ENCODE assay signal across 24 cellular contexts in genomic region chr9:36677611-36678010, GRCh38.
DNase-seq lines count a peak whose midpoint lies in the region; ATAC-seq and TF ChIP-seq lines count a peak whose summit lies in the region.
"Had no signal": no experiment of that assay in that cellular context is flagged by ENCODE, and none has a peak within 500 bp of the region (broad histone marks: within the 10 kb centered on the region; RNA-seq: fewer than 3 reads in every experiment).

No MANE protein-coding gene starts in this region.

- no peak overlapping the region for H4K91ac ChIP-seq in neuronal stem cell (ENCODE audit: low read depth, low read length, poor library complexity)

- no peak overlapping the region for H4K8ac ChIP-seq in neuronal stem cell (ENCODE audit: low read depth, low read length)

- H2AFZ ChIP-seq in neuronal stem cell (ENCODE audit: low read length): no peak overlapping the region
- H2AFZ ChIP-seq: GM23248 had no signal

- H3K9me3 Mint-ChIP-seq in activated T-cell treated with anti-CD3 and anti-CD28 coated beads, Interleukin-2, amount 50 U/mL, for 72 hours: no peaks in the 10 kb centered on the region
- H3K9me3 Mint-ChIP-seq: HFFc6 had no signal

- H3K23ac ChIP-seq in neuronal stem cell (ENCODE audit: low read depth, low read length, poor library complexity): no peak overlapping the region

- no peak overlapping the region for H3K4me3 Mint-ChIP-seq in activated T-cell treated with anti-CD3 and anti-CD28 coated beads, Interleukin-2, amount 50 U/mL, for 72 hours
- H3K4me3 Mint-ChIP-seq: H9; HFFc6; T-helper 1 cell treated with Interleukin-12 subunit alpha and Interleukin-12 subunit beta and Interleukin-4 antibody, amounts not matched to agents 30 μg/mL and 1 μg/mL, for 36 hours had no signal

- no peak for TF ChIP-seq CTCF in VCaP (conservative IDR thresholded peaks at IDR 0.05)

- WGBS in neuronal stem cell (ENCODE audit: extremely low coverage in 2 of 2, insufficient read length in 2 of 2, insufficient replicate concordance in 1 of 2), 2 donors: no CpG with 5 or more reads among the region's 2 CpGs

- peaks cover 1 to 17% of the 10 kb centered on the region in 2 donors for H3K9me3 ChIP-seq in neuronal stem cell (replicated peaks in 1 of 2; ENCODE audit: control insufficient read depth in 2 of 2, insufficient read depth in 1 of 2, low read depth in 1 of 2, low read length in 2 of 2)
- H3K9me3 ChIP-seq: BE2C, Peyer's patch had no signal

- no peak overlapping the region for H3K4ac ChIP-seq in neuronal stem cell (ENCODE audit: low read length)

- DNase-seq in activated T-cell treated with anti-CD3 and anti-CD28 coated beads, Interleukin-2, amount 50 U/mL, for 72 hours: no peak
- DNase-seq in activated T-cell treated with anti-CD3 and anti-CD28 coated beads for 4 hours (no peak), NCI-H526 (lab: John Stamatoyannopoulos, UW) (peak; percentile 22 to 55), hepatic stellate cell (ENCODE audit: low spot score) (no peak), neuronal stem cell (ENCODE audit: low spot score) (no peak), NCI-H510A (lab: John Stamatoyannopoulos, UW) (no peak)
- DNase-seq: BE2C, COR-L47, DMS79, GM23248, H9, HFFc6, Karpas-422, MM.1S, NCI-H1048, NCI-H1417 treated with DMSO at 0.1 percent for 48 hours, NCI-H1930, NCI-H345, NCI-H748 treated with DMSO at 0.1 percent for 48 hours, Peyer's patch had no signal

- H3K4me3 ChIP-seq in neuronal stem cell (ENCODE audit: low read length in 2 of 2): no peak overlapping the region
- H3K4me3 ChIP-seq: A549, GM23248, Peyer's patch had no signal

- ATAC-seq in activated T-cell treated with anti-CD3 and anti-CD28 coated beads, Interleukin-2, amount 50 U/mL, for 72 hours (replicated peaks in 1 of 2): no peak
- no peak for ATAC-seq in GM18907 (IDR thresholded peaks at IDR 0.05; ENCODE audit: unreplicated experiment)
- ATAC-seq: A549 had no signal

- no peak overlapping the region for H3K9ac ChIP-seq in neuronal stem cell (ENCODE audit: low read depth, low read length, poor library complexity)
- H3K9ac ChIP-seq: GM23248 had no signal

- H3K27ac ChIP-seq in VCaP: peak overlapping the region; percentile 0; the same call in 1 of the 2 replicates
- H3K27ac ChIP-seq in neuronal stem cell (replicated peaks; ENCODE audit: low read length): no peak overlapping the region
- H3K27ac ChIP-seq: A549, GM23248, Peyer's patch had no signal

- no peak overlapping the region for H2BK120ac ChIP-seq in neuronal stem cell (ENCODE audit: low read depth, low read length)

- H3K36me3 Mint-ChIP-seq in activated T-cell treated with anti-CD3 and anti-CD28 coated beads, Interleukin-2, amount 50 U/mL, for 72 hours (ENCODE audit: insufficient read depth in 2 of 2): peaks cover 12 to 44% of the 10 kb centered on the region in 2 donors

- no peaks in the 10 kb centered on the region for H3K27me3 ChIP-seq in neuronal stem cell (ENCODE audit: control insufficient read depth in 3 of 3, insufficient read depth in 3 of 3, low read depth in 1 of 3, low read length in 3 of 3)
- H3K27me3 ChIP-seq: BE2C, Peyer's patch had no signal

- no peaks in the 10 kb centered on the region for H3K4me1 ChIP-seq in neuronal stem cell (ENCODE audit: control insufficient read depth in 2 of 2, insufficient read depth in 1 of 2, low read depth in 1 of 2, low read length in 2 of 2)
- H3K4me1 ChIP-seq: A549, BE2C, Peyer's patch had no signal

- no peaks in the 10 kb centered on the region for H3K27me3 Mint-ChIP-seq in activated T-cell treated with anti-CD3 and anti-CD28 coated beads, Interleukin-2, amount 50 U/mL, for 72 hours (ENCODE audit: low read depth)

- no peak overlapping the region for H3K4me2 ChIP-seq in neuronal stem cell (ENCODE audit: insufficient read depth, low read length, poor library complexity, severe bottlenecking)
- H3K4me2 ChIP-seq: A549 had no signal

- no peak overlapping the region for H2AK5ac ChIP-seq in neuronal stem cell (ENCODE audit: low read depth, low read length)

- H3K79me1 ChIP-seq in neuronal stem cell (ENCODE audit: low read depth, low read length): peaks cover 2% of the 10 kb centered on the region

- H3K27ac Mint-ChIP-seq in activated T-cell treated with anti-CD3 and anti-CD28 coated beads, Interleukin-2, amount 50 U/mL, for 72 hours: peak overlapping the region; percentile 60
- H3K27ac Mint-ChIP-seq: H9; HFFc6; T-helper 1 cell treated with Interleukin-12 subunit alpha and Interleukin-12 subunit beta and Interleukin-4 antibody, amounts not matched to agents 30 μg/mL and 1 μg/mL, for 36 hours had no signal

- peaks cover 8 to 79% of the 10 kb centered on the region in 2 donors for H3K36me3 ChIP-seq in neuronal stem cell (replicated peaks in 1 of 2; ENCODE audit: control insufficient read depth in 2 of 2, insufficient read depth in 2 of 2, low read length in 2 of 2)
- H3K36me3 ChIP-seq: Peyer's patch had no signal

- H2BK15ac ChIP-seq in neuronal stem cell (ENCODE audit: low read length): no peak overlapping the region

- no peak overlapping the region for H3K18ac ChIP-seq in neuronal stem cell (ENCODE audit: low read length)

- H3K4me1 Mint-ChIP-seq in activated T-cell treated with anti-CD3 and anti-CD28 coated beads, Interleukin-2, amount 50 U/mL, for 72 hours (ENCODE audit: low read depth): peaks cover 20% of the 10 kb centered on the region
- H3K4me1 Mint-ChIP-seq: H9 had no signal

- no peak overlapping the region for H2BK12ac ChIP-seq in neuronal stem cell (ENCODE audit: low read length)

- H3K14ac ChIP-seq in neuronal stem cell (ENCODE audit: low read length): no peak overlapping the region

- no peak overlapping the region for H2BK5ac ChIP-seq in neuronal stem cell (ENCODE audit: low read length)

Comparison
In these comparisons a context has a peak if more than half of its experiments do, and no peak if none do; other contexts are left out.
1. DNase-seq: peak in NCI-H526 (2 of 2); none in activated T-cell treated with anti-CD3 and anti-CD28 coated beads, Interleukin-2, amount 50 U/mL, for 72 hours (0 of 2), activated T-cell treated with anti-CD3 and anti-CD28 coated beads for 4 hours (single experiment), hepatic stellate cell (single experiment), neuronal stem cell (single experiment) and NCI-H510A (single experiment).